ENCODE assay signal across 16 cellular contexts in the genomic region with DNA sequence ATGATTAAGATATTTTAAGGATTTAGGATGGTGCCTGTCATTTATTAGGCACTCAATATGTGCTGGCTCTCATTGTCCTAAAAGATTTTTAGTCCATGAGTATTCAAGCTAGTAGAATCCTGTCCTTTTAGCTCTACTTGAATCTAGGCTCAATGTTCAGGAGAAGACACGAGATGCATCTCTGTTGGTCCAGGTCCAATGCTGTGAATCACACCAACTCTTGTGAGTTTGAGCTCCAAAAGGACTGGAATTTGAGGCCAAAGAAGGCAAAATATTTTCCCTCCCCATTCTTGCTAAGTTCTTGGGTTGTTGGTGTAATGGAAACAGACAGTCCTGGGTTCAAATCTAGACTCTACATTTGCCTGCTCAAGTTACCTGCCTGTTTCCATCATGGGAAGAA. TPM values are rescaled to one million over a fixed set of nuclear protein-coding genes. Genes with fewer than 3 reads are reported as not detected.
A peak's percentile ranks its signal among the peaks of the same experiment; 100 is the strongest.
DNase-seq lines count a peak whose midpoint lies in the region; ATAC-seq, FAIRE-seq and TF ChIP-seq lines count a peak whose summit lies in the region.
"Had no signal": no experiment of that assay in that cellular context is flagged by ENCODE, and none has a peak within 500 bp of the region (broad histone marks: within the 10 kb centered on the region; RNA-seq: fewer than 3 reads in every experiment).

No MANE protein-coding gene starts in this region.

- H3K4me1 Mint-ChIP-seq in astrocyte (ENCODE audit: low read depth, unreplicated experiment) = no peaks in the 10 kb centered on the region
- H3K4me1 Mint-ChIP-seq in T-helper 2 cell treated with Interferon-gamma antibody and Interleukin-4, amounts not matched to agents 5 μg/mL and 100 μg/mL, for 36 hours (ENCODE audit: low read depth) = no peaks in the 10 kb centered on the region
- H3K4me1 Mint-ChIP-seq: activated T-helper 17 cell treated with anti-CD3 and anti-CD28 coated beads, Interleukin-2, amount 50 U/mL, for 72 hours had no signal

- peak; percentile 87 for FAIRE-seq in astrocyte (lab: Jason Lieb, UNC)

- H2AFZ ChIP-seq in astrocyte (ENCODE audit: low read depth, low read length) (no peak overlapping the region), PC-3 (ENCODE audit: low read length) (no peak overlapping the region)

- H3K4me3 ChIP-seq in astrocyte (ENCODE audit: insufficient read depth, low read depth, low read length) (no peak overlapping the region), fibroblast of villous mesenchyme (ENCODE audit: low read depth, low read length) (no peak overlapping the region), suprapubic skin (no peak overlapping the region), PC-3 (ENCODE audit: low read length) (no peak overlapping the region)

- no peak overlapping the region for H3K4me3 Mint-ChIP-seq in astrocyte (ENCODE audit: unreplicated experiment)
- H3K4me3 Mint-ChIP-seq in T-helper 2 cell treated with Interferon-gamma antibody and Interleukin-4, amounts not matched to agents 5 μg/mL and 100 μg/mL, for 36 hours = no peak overlapping the region
- H3K4me3 Mint-ChIP-seq: activated CD8-positive, alpha-beta T cell treated with anti-CD3 and anti-CD28 coated beads for 36 hours had no signal

- ATAC-seq in PC-3 (no peak), HG03045 (IDR thresholded peaks at IDR 0.05; ENCODE audit: unreplicated experiment) (no peak)
- ATAC-seq: activated CD8-positive, alpha-beta T cell treated with anti-CD3 and anti-CD28 coated beads for 36 hours; activated T-helper 17 cell treated with anti-CD3 and anti-CD28 coated beads, Interleukin-2, amount 50 U/mL, for 72 hours; stimulated activated effector memory CD8-positive, alpha-beta T cell treated with anti-CD3 and anti-CD28 coated beads, Interleukin-12 subunit alpha, Interleukin-12 subunit beta, amount 100 ng/mL, for 72 hours had no signal

- H3K9me2 ChIP-seq in PC-3 (replicated peaks; ENCODE audit: low read length) = no peaks in the 10 kb centered on the region

- H3K9ac ChIP-seq in astrocyte (ENCODE audit: low read length) = no peak overlapping the region
- no peak overlapping the region for H3K9ac ChIP-seq in PC-3 (ENCODE audit: low read length)

- peaks cover 26% of the 10 kb centered on the region for H3K27me3 ChIP-seq in astrocyte (ENCODE audit: insufficient read depth, low read length)
- peaks cover 29% of the 10 kb centered on the region for H3K27me3 ChIP-seq in suprapubic skin
- H3K27me3 ChIP-seq in PC-3 (ENCODE audit: low read length) = no peaks in the 10 kb centered on the region

- H3K36me3 ChIP-seq in astrocyte (ENCODE audit: insufficient read depth, low read length) (no peaks in the 10 kb centered on the region), suprapubic skin (no peaks in the 10 kb centered on the region), PC-3 (ENCODE audit: low read depth, low read length) (no peaks in the 10 kb centered on the region)

- DNase-seq in GM03348 (ENCODE audit: low spot score) = peak; percentile 84
- DNase-seq in astrocyte (ENCODE audit: low read depth) = peak; percentile 65
- peak; percentile 33 for DNase-seq in fibroblast of villous mesenchyme (ENCODE audit: low read depth)
- DNase-seq in suprapubic skin (ENCODE audit: low spot score in 2 of 2) = peak in 1 of 2 donors; percentile 66
- no peak for DNase-seq in PC-3
- no peak for DNase-seq in foreskin melanocyte
- DNase-seq in T-helper 2 cell treated with Interferon-gamma antibody and Interleukin-4, amounts not matched to agents 5 μg/mL and 100 μg/mL, for 36 hours (ENCODE audit: low spot score) = no peak
- DNase-seq: activated CD8-positive, alpha-beta T cell treated with anti-CD3 and anti-CD28 coated beads for 36 hours; islet precursor cell; NCI-H446; occipital lobe had no signal

- H3K36me3 Mint-ChIP-seq in astrocyte (ENCODE audit: low read depth, unreplicated experiment) = no peaks in the 10 kb centered on the region
- H3K36me3 Mint-ChIP-seq in T-helper 2 cell treated with Interferon-gamma antibody and Interleukin-4, amounts not matched to agents 5 μg/mL and 100 μg/mL, for 36 hours (ENCODE audit: low read depth) = no peaks in the 10 kb centered on the region
- H3K36me3 Mint-ChIP-seq: stimulated activated effector memory CD8-positive, alpha-beta T cell treated with anti-CD3 and anti-CD28 coated beads, Interleukin-12 subunit alpha, Interleukin-12 subunit beta, amount 100 ng/mL, for 72 hours had no signal

- no peak for TF ChIP-seq POLR2A in suprapubic skin (IDR thresholded peaks at IDR 0.05)

- WGBS in suprapubic skin = 23% methylated on average over 1 of the region's 1 CpG

- intact Hi-C loops in PC-3 (cut with micrococcal nuclease) = no loop called here

- BruUV-seq in PC-3 (replicated peaks; lab: Mats Ljungman, UMichigan) = no TSS peak

- POLR2A ChIA-PET in PC-3 (lab: Charles Lee; ENCODE audit: unreplicated experiment) = no interaction called here

- H3K4me1 ChIP-seq in astrocyte (ENCODE audit: insufficient read depth, low read length) = peaks cover 7% of the 10 kb centered on the region
- peaks cover 37% of the 10 kb centered on the region for H3K4me1 ChIP-seq in suprapubic skin
- no peaks in the 10 kb centered on the region for H3K4me1 ChIP-seq in PC-3 (ENCODE audit: insufficient read depth, low read length)

- H3K9me3 ChIP-seq in astrocyte (ENCODE audit: insufficient read depth, low read depth, low read length) (no peaks in the 10 kb centered on the region), suprapubic skin (no peaks in the 10 kb centered on the region), PC-3 (ENCODE audit: low read length) (no peaks in the 10 kb centered on the region)

- no peak overlapping the region for H3K27ac Mint-ChIP-seq in astrocyte (ENCODE audit: unreplicated experiment)
- H3K27ac Mint-ChIP-seq in T-helper 2 cell treated with Interferon-gamma antibody and Interleukin-4, amounts not matched to agents 5 μg/mL and 100 μg/mL, for 36 hours = no peak overlapping the region
- H3K27ac Mint-ChIP-seq: activated CD8-positive, alpha-beta T cell treated with anti-CD3 and anti-CD28 coated beads for 36 hours; activated T-helper 17 cell treated with anti-CD3 and anti-CD28 coated beads, Interleukin-2, amount 50 U/mL, for 72 hours; stimulated activated effector memory CD8-positive, alpha-beta T cell treated with anti-CD3 and anti-CD28 coated beads, Interleukin-12 subunit alpha, Interleukin-12 subunit beta, amount 100 ng/mL, for 72 hours had no signal

- no peak for TF ChIP-seq EP300 in suprapubic skin (IDR thresholded peaks at IDR 0.05)

- H3K27me3 Mint-ChIP-seq in astrocyte (ENCODE audit: low read depth, unreplicated experiment) = peaks cover 63% of the 10 kb centered on the region
- H3K27me3 Mint-ChIP-seq in T-helper 2 cell treated with Interferon-gamma antibody and Interleukin-4, amounts not matched to agents 5 μg/mL and 100 μg/mL, for 36 hours (ENCODE audit: low read depth) = peaks cover 67% of the 10 kb centered on the region

- no peak for TF ChIP-seq CTCF in astrocyte (IDR thresholded peaks at IDR 0.05; ENCODE audit: insufficient read depth, low read depth, low read length)
- no peak for TF ChIP-seq CTCF in fibroblast of villous mesenchyme (IDR thresholded peaks at IDR 0.05; ENCODE audit: insufficient read depth, low read depth, low read length)
- TF ChIP-seq CTCF in suprapubic skin (IDR thresholded peaks at IDR 0.05) = no peak
- TF ChIP-seq CTCF in PC-3 (conservative IDR thresholded peaks at IDR 0.05; ENCODE audit: low read depth, low read length) = no peak

- CTCF ChIA-PET in PC-3 (lab: Charles Lee) = no interaction called here

- H3K4me2 ChIP-seq in astrocyte (ENCODE audit: low read length) (no peak overlapping the region), PC-3 (ENCODE audit: low read length) (no peak overlapping the region)

- H3K79me2 ChIP-seq in astrocyte (ENCODE audit: insufficient read depth, low read length) (no peaks in the 10 kb centered on the region), PC-3 (ENCODE audit: low read length) (no peaks in the 10 kb centered on the region)

- no peaks in the 10 kb centered on the region for H3K9me3 Mint-ChIP-seq in astrocyte (ENCODE audit: unreplicated experiment)
- no peaks in the 10 kb centered on the region for H3K9me3 Mint-ChIP-seq in T-helper 2 cell treated with Interferon-gamma antibody and Interleukin-4, amounts not matched to agents 5 μg/mL and 100 μg/mL, for 36 hours
- H3K9me3 Mint-ChIP-seq: activated CD8-positive, alpha-beta T cell treated with anti-CD3 and anti-CD28 coated beads for 36 hours; activated T-helper 17 cell treated with anti-CD3 and anti-CD28 coated beads, Interleukin-2, amount 50 U/mL, for 72 hours; stimulated activated effector memory CD8-positive, alpha-beta T cell treated with anti-CD3 and anti-CD28 coated beads, Interleukin-12 subunit alpha, Interleukin-12 subunit beta, amount 100 ng/mL, for 72 hours had no signal

- H3K27ac ChIP-seq in astrocyte (ENCODE audit: low read depth, low read length) (no peak overlapping the region), suprapubic skin (peak overlapping the region; percentile 83), PC-3 (ENCODE audit: low read length) (no peak overlapping the region)

- H4K20me1 ChIP-seq in astrocyte (ENCODE audit: insufficient read depth, low read length) = no peaks in the 10 kb centered on the region
- no peaks in the 10 kb centered on the region for H4K20me1 ChIP-seq in PC-3 (ENCODE audit: low read length)

- H3F3A ChIP-seq in PC-3 (ENCODE audit: low read length, unreplicated experiment) = no peaks in the 10 kb centered on the region

RNA-seq across cellular contexts. Expression of a gene that starts 1.4 kb away (rescaled TPM):
- 1.9 and 2.6 TPM in 2 replicates for total RNA-seq in astrocyte
- total RNA-seq in fibroblast of villous mesenchyme = 8.7 and 9.1 TPM in 2 replicates
- 10 to 100 TPM; 13.9 to 32.8 (median 19.8) TPM for total RNA-seq in suprapubic skin
- total RNA-seq in PC-3 (2014; rRNA removed) = not detected in 2 replicates
- total RNA-seq: activated CD8-positive, alpha-beta T cell treated with anti-CD3 and anti-CD28 coated beads for 36 hours; activated T-helper 17 cell treated with anti-CD3 and anti-CD28 coated beads, Interleukin-2, amount 50 U/mL, for 72 hours; LHCN-M2; OCI-LY7 had no signal

Comparison
In these comparisons a context has a peak if more than half of its experiments do, and no peak if none do; other contexts are left out.
1. DNase-seq: peak in GM03348 (single experiment), astrocyte (single experiment) and fibroblast of villous mesenchyme (single experiment); none in PC-3 (single experiment), foreskin melanocyte (single experiment) and T-helper 2 cell treated with Interferon-gamma antibody and Interleukin-4, amounts not matched to agents 5 μg/mL and 100 μg/mL, for 36 hours (single experiment).